In the genomic region with DNA sequence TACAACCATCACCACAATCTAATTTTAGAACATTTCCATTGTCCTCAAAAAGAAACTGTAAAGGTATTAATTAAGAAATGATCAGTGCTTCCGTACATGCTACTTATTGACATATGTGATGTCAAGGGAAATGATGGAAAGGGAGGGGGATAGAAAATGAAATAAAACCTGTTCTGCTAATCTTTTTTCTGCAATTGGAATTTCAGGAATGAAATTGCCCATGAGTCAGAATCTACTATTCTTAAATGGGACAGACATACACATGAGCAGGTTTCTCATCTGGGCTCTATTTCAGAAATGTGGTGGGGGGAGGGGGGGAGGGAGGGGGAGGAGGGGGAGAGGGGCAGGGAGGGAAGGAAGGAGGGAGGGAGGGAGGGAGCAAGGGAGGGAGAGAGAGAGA, we compare ENCODE assay signal across 19 cellular contexts.
DNase-seq lines count a peak whose midpoint lies in the region; TF ChIP-seq lines count a peak whose summit lies in the region.
"Had no signal": no experiment of that assay in that cellular context is flagged by ENCODE, and none has a peak within 500 bp of the region (broad histone marks: within the 10 kb centered on the region; RNA-seq: fewer than 3 reads in every experiment).

No MANE protein-coding gene starts in this region.

- H3K4me1 Mint-ChIP-seq in type B pancreatic cell (ENCODE audit: unreplicated experiment), result peaks cover 20% of the 10 kb centered on the region

- no peak for TF ChIP-seq CTCF in type B pancreatic cell (conservative IDR thresholded peaks at IDR 0.05)

- H3K36me3 Mint-ChIP-seq in type B pancreatic cell, result no peaks in the 10 kb centered on the region

- H3K27ac Mint-ChIP-seq in type B pancreatic cell, result peak overlapping the region; percentile 25
- H3K27ac Mint-ChIP-seq: CD4-positive, alpha-beta T cell had no signal

- no peak for TF ChIP-seq EP300 in Ishikawa (IDR thresholded peaks at IDR 0.05; ENCODE audit: borderline replicate concordance)

- no peaks in the 10 kb centered on the region for H3K27me3 Mint-ChIP-seq in type B pancreatic cell
- H3K27me3 Mint-ChIP-seq: CD4-positive, alpha-beta T cell had no signal

- H3K4me3 Mint-ChIP-seq in type B pancreatic cell, result peak overlapping the region; percentile 2
- H3K4me3 Mint-ChIP-seq: CD4-positive, alpha-beta T cell had no signal

- TF ChIP-seq RAD21 in Ishikawa (IDR thresholded peaks at IDR 0.05; ENCODE audit: low read depth), result no peak

- DNase-seq in astrocyte of the hippocampus (ENCODE audit: low read depth, low spot score) (peak; percentile 36), iris pigment epithelial cell (ENCODE audit: low read depth) (peak; percentile 28), type B pancreatic cell (ENCODE audit: extremely low spot score, unreplicated experiment) (no peak), NK-92 (lab: John Stamatoyannopoulos, UW; ENCODE audit: unreplicated experiment) (no peak), activated gamma-delta T cell (lab: John Stamatoyannopoulos, UW) (no peak), OCI-M2 (lab: John Stamatoyannopoulos, UW; ENCODE audit: unreplicated experiment) (no peak)
- DNase-seq in stimulated activated CD4-positive, alpha-beta T cell treated with anti-CD3 and anti-CD28 coated beads, Interleukin-4, amount 100 ng/mL, for 1 hour, result no peak
- DNase-seq: BE2C; CD4-positive, alpha-beta T cell; DMS53; GOT3; KBM-7; NCI-H1436; NCI-H2029 treated with DMSO at 0.1 percent for 48 hours; NCI-H510A; NCI-H82; Peyer's patch; SHP77 treated with DMSO at 0.1 percent for 48 hours had no signal

- no peaks in the 10 kb centered on the region for H3K9me3 Mint-ChIP-seq in type B pancreatic cell
- H3K9me3 Mint-ChIP-seq: CD4-positive, alpha-beta T cell had no signal

TF ChIP-seq in Ishikawa, 13 proteins besides CTCF, POLR2A, EP300 and RAD21:
- TF ChIP-seq TEAD4 (IDR thresholded peaks at IDR 0.05) (peak; percentile 23; the same call in 1 of the 2 replicates), EGR1 (IDR thresholded peaks at IDR 0.05) (no peak), TAF1 (IDR thresholded peaks at IDR 0.05; ENCODE audit: low read depth) (no peak), YY1 (IDR thresholded peaks at IDR 0.05; ENCODE audit: low read depth) (no peak)

Comparison
In these comparisons a context has a peak if more than half of its experiments do, and no peak if none do; other contexts are left out.
1. DNase-seq: peak in astrocyte of the hippocampus (single experiment) and iris pigment epithelial cell (single experiment); none in type B pancreatic cell (single experiment), NK-92 (single experiment), activated gamma-delta T cell (single experiment), stimulated activated CD4-positive, alpha-beta T cell treated with anti-CD3 and anti-CD28 coated beads, Interleukin-4, amount 100 ng/mL, for 1 hour (single experiment) and OCI-M2 (single experiment).